23 cellular contexts compared by ENCODE assay signal in the genomic region with DNA sequence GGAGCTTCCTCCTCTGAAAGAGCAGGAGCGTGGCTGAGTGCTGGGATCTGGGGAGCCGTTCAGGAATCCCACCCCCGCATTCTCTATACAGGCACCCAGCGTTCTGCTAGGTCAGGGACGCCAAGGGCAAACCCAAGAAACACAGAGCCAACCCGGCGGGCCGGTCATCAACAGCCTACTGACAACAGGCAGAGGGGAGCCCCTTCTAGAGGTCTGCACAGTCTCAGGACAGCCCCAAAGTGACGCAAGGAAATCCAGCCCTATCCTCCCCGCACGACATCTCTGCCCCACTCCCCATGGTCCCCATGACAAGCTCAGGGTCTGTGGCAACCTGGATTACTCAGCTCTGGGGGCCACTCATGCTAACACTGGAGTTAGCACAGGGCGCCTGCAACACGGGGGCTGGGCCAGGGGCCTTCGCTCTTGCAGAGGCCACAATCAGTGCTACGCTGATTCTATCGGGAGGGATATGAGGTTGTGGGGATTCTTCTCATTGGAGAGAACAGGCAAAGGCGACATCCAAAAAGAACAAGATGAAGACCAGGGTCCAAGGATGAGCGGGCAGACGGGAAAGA.
"Had no signal": no experiment of that assay in that cellular context is flagged by ENCODE, and none has a peak within 500 bp of the region (broad histone marks: within the 10 kb centered on the region; RNA-seq: fewer than 3 reads in every experiment).

No MANE protein-coding gene starts in this region.

- H3K27ac Mint-ChIP-seq: activated CD4-positive, alpha-beta T cell treated with anti-CD3 and anti-CD28 coated beads, Interleukin-2, amount 10 ng/mL, durations not matched to agents 7 days and 5 days; activated naive CD4-positive, alpha-beta T cell treated with anti-CD3 and anti-CD28 coated beads, Interleukin-2, amount 50 U/mL, for 24 hours; immature natural killer cell; natural killer cell; stimulated activated effector memory CD8-positive, alpha-beta T cell treated with anti-CD3 and anti-CD28 coated beads, Interleukin-12 subunit alpha, Interleukin-12 subunit beta, amount 100 ng/mL, for 72 hours; T-cell had no signal

- H3K4me1 Mint-ChIP-seq: activated CD4-positive, alpha-beta T cell treated with anti-CD3 and anti-CD28 coated beads, Interleukin-2, amount 10 ng/mL, durations not matched to agents 7 days and 5 days; activated naive CD4-positive, alpha-beta T cell treated with anti-CD3 and anti-CD28 coated beads, Interleukin-2, amount 50 U/mL, for 24 hours; immature natural killer cell; natural killer cell; stimulated activated effector memory CD8-positive, alpha-beta T cell treated with anti-CD3 and anti-CD28 coated beads, Interleukin-12 subunit alpha, Interleukin-12 subunit beta, amount 100 ng/mL, for 72 hours; T-cell had no signal

- H3K27ac ChIP-seq: ascending aorta, heart right ventricle, psoas muscle, stomach, testis had no signal

- H3K9me3 ChIP-seq: ascending aorta, heart right ventricle, psoas muscle, stomach, testis had no signal

- H3K9me3 Mint-ChIP-seq: activated CD4-positive, alpha-beta T cell treated with anti-CD3 and anti-CD28 coated beads, Interleukin-2, amount 10 ng/mL, durations not matched to agents 7 days and 5 days; activated naive CD4-positive, alpha-beta T cell treated with anti-CD3 and anti-CD28 coated beads, Interleukin-2, amount 50 U/mL, for 24 hours; activated T-cell treated with anti-CD3 and anti-CD28 coated beads, Interleukin-2, amount 50 U/mL, for 4 hours; immature natural killer cell; natural killer cell; stimulated activated effector memory CD8-positive, alpha-beta T cell treated with anti-CD3 and anti-CD28 coated beads, Interleukin-12 subunit alpha, Interleukin-12 subunit beta, amount 100 ng/mL, for 72 hours; T-cell had no signal

- H3K36me3 Mint-ChIP-seq: activated naive CD4-positive, alpha-beta T cell treated with anti-CD3 and anti-CD28 coated beads, Interleukin-2, amount 50 U/mL, for 24 hours; immature natural killer cell; natural killer cell; stimulated activated effector memory CD8-positive, alpha-beta T cell treated with anti-CD3 and anti-CD28 coated beads, Interleukin-12 subunit alpha, Interleukin-12 subunit beta, amount 100 ng/mL, for 72 hours; T-cell had no signal

- H3K27me3 Mint-ChIP-seq: activated CD4-positive, alpha-beta T cell treated with anti-CD3 and anti-CD28 coated beads, Interleukin-2, amount 10 ng/mL, durations not matched to agents 7 days and 5 days had no signal

- H3K4me3 Mint-ChIP-seq: activated CD4-positive, alpha-beta T cell treated with anti-CD3 and anti-CD28 coated beads, Interleukin-2, amount 10 ng/mL, durations not matched to agents 7 days and 5 days; activated naive CD4-positive, alpha-beta T cell treated with anti-CD3 and anti-CD28 coated beads, Interleukin-2, amount 50 U/mL, for 24 hours; activated T-cell treated with anti-CD3 and anti-CD28 coated beads, Interleukin-2, amount 50 U/mL, for 4 hours; immature natural killer cell; natural killer cell; stimulated activated effector memory CD8-positive, alpha-beta T cell treated with anti-CD3 and anti-CD28 coated beads, Interleukin-12 subunit alpha, Interleukin-12 subunit beta, amount 100 ng/mL, for 72 hours; T-cell had no signal

- ATAC-seq: activated T-cell treated with anti-CD3 and anti-CD28 coated beads, Interleukin-2, amount 50 U/mL, for 4 hours; esophagus mucosa; natural killer cell; psoas muscle; sciatic nerve; SK-N-SH treated with all-trans-retinoic acid at 6 μM for 48 hours; T-cell had no signal

- H3K4me1 ChIP-seq: ascending aorta, heart right ventricle, psoas muscle, stomach, testis had no signal

- H3K27me3 ChIP-seq: ascending aorta, heart right ventricle, stomach, testis had no signal

- H3K4me3 ChIP-seq: ascending aorta, heart right ventricle, psoas muscle, stomach, testis had no signal

- DNase-seq: activated CD4-positive, alpha-beta T cell treated with anti-CD3 and anti-CD28 coated beads, Interleukin-2, amount 10 ng/mL, durations not matched to agents 7 days and 5 days; activated CD8-positive, alpha-beta memory T cell treated with anti-CD3 and anti-CD28 coated beads, Interleukin-2, amount 50 U/mL, for 4 hours; activated gamma-delta T cell; activated T-cell treated with anti-CD3 and anti-CD28 coated beads, Interleukin-2, amount 50 U/mL, for 4 hours; cortex of kidney; heart right ventricle; immature natural killer cell; kidney glomerular epithelial cell; mesendoderm; natural killer cell; nucleus accumbens; stimulated activated CD4-positive, alpha-beta T cell treated with anti-CD3 and anti-CD28 coated beads, Interleukin-4, amount 100 ng/mL, for 24 hours; T-cell; T1000; testis had no signal
